1 cellular context compared by ENCODE assay signal in genomic region chr16:78284957-78285434, GRCh38.
TF ChIP-seq lines count a peak whose summit lies in the region.

No MANE protein-coding gene starts in this region.

TF ChIP-seq in HepG2, 621 proteins besides CTCF, POLR2A, EP300 and RAD21 (continued from another document and continues in another):
- TF ChIP-seq ZNF280D (CRISPR knock-in tag; IDR thresholded peaks at IDR 0.05) (peak; percentile 85), ZNF205 (CRISPR knock-in tag; IDR thresholded peaks at IDR 0.05) (no peak; the same call in 1 of the 2 replicates), NRL (CRISPR knock-in tag; IDR thresholded peaks at IDR 0.05; ENCODE audit: borderline replicate concordance) (no peak), FOXO1 (CRISPR knock-in tag; IDR thresholded peaks at IDR 0.05) (peak; percentile 88), MEIS2 (CRISPR knock-in tag; IDR thresholded peaks at IDR 0.05) (peak; percentile 97), KAT8 (CRISPR knock-in tag; IDR thresholded peaks at IDR 0.05) (peak; percentile 58; the same call in 1 of the 2 replicates), SALL1 (CRISPR knock-in tag; IDR thresholded peaks at IDR 0.05) (peak; percentile 94), ZNF782 (CRISPR knock-in tag; IDR thresholded peaks at IDR 0.05; ENCODE audit: borderline replicate concordance) (peak; percentile 46; the same call in 1 of the 2 replicates), ZBTB20 (CRISPR knock-in tag; IDR thresholded peaks at IDR 0.05; ENCODE audit: borderline replicate concordance, low read depth) (peak; percentile 68; the same call in 1 of the 2 replicates), ATF2 (CRISPR knock-in tag; IDR thresholded peaks at IDR 0.05) (peak; percentile 98), ONECUT2 (CRISPR knock-in tag; IDR thresholded peaks at IDR 0.05) (0 out of 2 replicates have a peak, but pooled peaks have one; percentile 10), FOXK1 (CRISPR knock-in tag; IDR thresholded peaks at IDR 0.05; ENCODE audit: borderline replicate concordance, low read depth) (peak; percentile 90), SP140L (CRISPR knock-in tag; IDR thresholded peaks at IDR 0.05; ENCODE audit: borderline replicate concordance) (0 out of 2 replicates have a peak, but pooled peaks have one; percentile 22), HOXA3 (CRISPR knock-in tag; IDR thresholded peaks at IDR 0.05) (peak; percentile 82), SNAI1 (CRISPR knock-in tag; IDR thresholded peaks at IDR 0.05; ENCODE audit: borderline replicate concordance) (no peak), SALL2 (CRISPR knock-in tag; IDR thresholded peaks at IDR 0.05) (0 out of 2 replicates have a peak, but pooled peaks have one; percentile 38), ZNF704 (CRISPR knock-in tag; IDR thresholded peaks at IDR 0.05; ENCODE audit: borderline replicate concordance) (no peak), HNRNPLL (IDR thresholded peaks at IDR 0.05; ENCODE audit: low read depth, low read length, poor library complexity, severe bottlenecking) (no peak), ZKSCAN8 (CRISPR knock-in tag; IDR thresholded peaks at IDR 0.05; ENCODE audit: borderline replicate concordance) (peak; percentile 56; the same call in 1 of the 2 replicates), CREM (IDR thresholded peaks at IDR 0.05) (peak; percentile 69), CREM (CRISPR knock-in tag; IDR thresholded peaks at IDR 0.05) (no peak), ZNF614 (CRISPR knock-in tag; IDR thresholded peaks at IDR 0.05; ENCODE audit: borderline replicate concordance) (peak; percentile 86; the same call in 1 of the 2 replicates), FOXK2 (IDR thresholded peaks at IDR 0.05) (no peak), FOXJ3 (CRISPR knock-in tag; IDR thresholded peaks at IDR 0.05; ENCODE audit: borderline replicate concordance) (peak; percentile 87), CBX5 (CRISPR knock-in tag; IDR thresholded peaks at IDR 0.05; ENCODE audit: borderline replicate concordance) (peak; percentile 28; the same call in 1 of the 2 replicates), PHF21A (CRISPR knock-in tag; IDR thresholded peaks at IDR 0.05) (no peak), ZNF264 (CRISPR knock-in tag; IDR thresholded peaks at IDR 0.05) (peak; percentile 67; the same call in 1 of the 2 replicates), STAG1 (CRISPR knock-in tag; IDR thresholded peaks at IDR 0.05) (0 out of 2 replicates have a peak, but pooled peaks have one; percentile 13), GATAD1 (CRISPR knock-in tag; IDR thresholded peaks at IDR 0.05) (peak; percentile 24; the same call in 1 of the 2 replicates), ZBTB21 (CRISPR knock-in tag; IDR thresholded peaks at IDR 0.05) (peak; percentile 91), GMEB2 (CRISPR knock-in tag; IDR thresholded peaks at IDR 0.05; ENCODE audit: low read depth) (no peak), POLR2AphosphoS5 (IDR thresholded peaks at IDR 0.05; ENCODE audit: low read depth, low read length) (no peak), SOX5 (CRISPR knock-in tag; IDR thresholded peaks at IDR 0.05; ENCODE audit: borderline replicate concordance) (peak; percentile 69), ZFP62 (CRISPR knock-in tag; IDR thresholded peaks at IDR 0.05) (no peak), NFAT5 (CRISPR knock-in tag; IDR thresholded peaks at IDR 0.05) (no peak), E2F1 (CRISPR knock-in tag; IDR thresholded peaks at IDR 0.05) (0 out of 2 replicates have a peak, but pooled peaks have one; percentile 44), NR2C2 (CRISPR knock-in tag; IDR thresholded peaks at IDR 0.05; ENCODE audit: borderline replicate concordance) (peak; percentile 59; the same call in 1 of the 2 replicates), U2AF2 (IDR thresholded peaks at IDR 0.05; ENCODE audit: low read depth, low read length) (no peak), HNF4G (IDR thresholded peaks at IDR 0.05; ENCODE audit: borderline replicate concordance, low read depth, low read length) (peak; percentile 95), HNF4G (CRISPR knock-in tag; IDR thresholded peaks at IDR 0.05; ENCODE audit: borderline replicate concordance, low read depth) (peak; percentile 93; the same call in 1 of the 2 replicates), ZNF616 (CRISPR knock-in tag; IDR thresholded peaks at IDR 0.05; ENCODE audit: low read depth) (no peak), IKZF5 (CRISPR knock-in tag; IDR thresholded peaks at IDR 0.05) (peak; percentile 72; the same call in 1 of the 2 replicates), RARA (CRISPR knock-in tag; IDR thresholded peaks at IDR 0.05) (peak; percentile 77), TEAD3 (CRISPR knock-in tag; optimal IDR thresholded peaks at IDR 0.05; ENCODE audit: borderline replicate concordance) (peak; percentile 55), CREB1 (IDR thresholded peaks at IDR 0.05) (peak; percentile 82), CREB1 (CRISPR knock-in tag; IDR thresholded peaks at IDR 0.05) (peak; percentile 85), PBX2 (CRISPR knock-in tag; IDR thresholded peaks at IDR 0.05) (peak; percentile 75), IRF2 (CRISPR knock-in tag; IDR thresholded peaks at IDR 0.05) (peak; percentile 72), ZNF430 (CRISPR knock-in tag; IDR thresholded peaks at IDR 0.05) (peak; percentile 78; the same call in 1 of the 2 replicates), GLI4 (CRISPR knock-in tag; IDR thresholded peaks at IDR 0.05; ENCODE audit: borderline replicate concordance) (0 out of 2 replicates have a peak, but pooled peaks have one; percentile 61)
